ENCODE assay signal across 8 cellular contexts in genomic region chr9:123929870-123930831, GRCh38. TPM values are rescaled to one million over a fixed set of nuclear protein-coding genes. Genes with fewer than 3 reads are reported as not detected.
DNase-seq lines count a peak whose midpoint lies in the region.

DENND1A (minus strand) TSS chr9:123930126; CDS start chr9:123929905, 221 bp downstream.

- DNase-seq in EH (ENCODE audit: low read depth) (peak; percentile 92), H4 (ENCODE audit: low spot score) (peak; percentile 67), LoVo (ENCODE audit: low spot score) (peak; percentile 89), SJCRH30 (peak; percentile 97), foreskin melanocyte (peak; percentile 55), neuronal stem cell (ENCODE audit: low spot score) (peak; percentile 92)
- peak; percentile 78 for DNase-seq in activated gamma-delta T cell treated with anti-CD3 and anti-CD28 coated beads, Interleukin-2, amount 50 U/mL, for 16 hours (ENCODE audit: low read depth)

- peak within 1 kb of the TSS; percentile 68 for H3K4me2 ChIP-seq in neuronal stem cell (ENCODE audit: insufficient read depth, low read length, poor library complexity, severe bottlenecking)

- H3K27me3 ChIP-seq in SJCRH30 (no peaks in the 10 kb centered on the region), neuronal stem cell (ENCODE audit: control insufficient read depth in 3 of 3, insufficient read depth in 3 of 3, low read depth in 1 of 3, low read length in 3 of 3) (peaks cover 0 to 33% (median 0%) of the 10 kb centered on the region in 3 experiments), subcutaneous abdominal adipose tissue (ENCODE audit: control insufficient read depth in 5 of 5, insufficient read depth in 4 of 5, low read length in 5 of 5) (no peaks in the 10 kb centered on the region)

- no peak within 1 kb of the TSS for H2BK12ac ChIP-seq in neuronal stem cell (ENCODE audit: low read length)

- no peak within 1 kb of the TSS for H4K91ac ChIP-seq in neuronal stem cell (ENCODE audit: low read depth, low read length, poor library complexity)

- H3K4me3 ChIP-seq in SJCRH30: peak within 1 kb of the TSS; percentile 75
- peak within 1 kb of the TSS; percentile 65 to 89 for H3K4me3 ChIP-seq in neuronal stem cell (ENCODE audit: low read length in 2 of 2)
- H3K4me3 ChIP-seq in subcutaneous abdominal adipose tissue (ENCODE audit: low read depth in 1 of 5, low read length in 5 of 5): peak within 1 kb of the TSS; percentile 60 to 78 (median 73)

- H3K36me3 ChIP-seq in SJCRH30: no peaks in the 10 kb centered on the region
- H3K36me3 ChIP-seq in neuronal stem cell (replicated peaks in 1 of 2; ENCODE audit: control insufficient read depth in 2 of 2, insufficient read depth in 2 of 2, low read length in 2 of 2): no peaks in the 10 kb centered on the region
- H3K36me3 ChIP-seq in subcutaneous abdominal adipose tissue (ENCODE audit: control insufficient read depth in 5 of 5, insufficient read depth in 5 of 5, low read length in 5 of 5): no peaks in the 10 kb centered on the region

- H3K9me3 ChIP-seq in SJCRH30 (replicated peaks) (no peaks in the 10 kb centered on the region), neuronal stem cell (replicated peaks in 1 of 2; ENCODE audit: control insufficient read depth in 2 of 2, insufficient read depth in 1 of 2, low read depth in 1 of 2, low read length in 2 of 2) (no peaks in the 10 kb centered on the region), subcutaneous abdominal adipose tissue (ENCODE audit: control insufficient read depth in 5 of 5, low read length in 5 of 5) (no peaks in the 10 kb centered on the region)

- H3K18ac ChIP-seq in neuronal stem cell (ENCODE audit: low read length): peak within 1 kb of the TSS; percentile 91

- H3K4me1 ChIP-seq in SJCRH30 (peaks cover 18% of the 10 kb centered on the region), neuronal stem cell (ENCODE audit: control insufficient read depth in 2 of 2, insufficient read depth in 1 of 2, low read depth in 1 of 2, low read length in 2 of 2) (peaks cover 13 to 14% of the 10 kb centered on the region in 2 donors), subcutaneous abdominal adipose tissue (ENCODE audit: control insufficient read depth in 5 of 5, insufficient read depth in 5 of 5, low read length in 5 of 5) (peaks cover 0 to 37% (median 29%) of the 10 kb centered on the region in 5 donors)

- peak within 1 kb of the TSS; percentile 40 for H2BK5ac ChIP-seq in neuronal stem cell (ENCODE audit: low read length)

- H2BK15ac ChIP-seq in neuronal stem cell (ENCODE audit: low read length): peak within 1 kb of the TSS; percentile 90

- peak within 1 kb of the TSS; percentile 89 for H2AFZ ChIP-seq in neuronal stem cell (ENCODE audit: low read length)

- no peak within 1 kb of the TSS for H2BK120ac ChIP-seq in neuronal stem cell (ENCODE audit: low read depth, low read length)

- no peak within 1 kb of the TSS for H4K8ac ChIP-seq in neuronal stem cell (ENCODE audit: low read depth, low read length)

- peaks cover 4% of the 10 kb centered on the region for H3K79me1 ChIP-seq in neuronal stem cell (ENCODE audit: low read depth, low read length)

- no CpG with 5 or more reads among the region's 83 CpGs for WGBS in neuronal stem cell (ENCODE audit: extremely low coverage in 2 of 2, insufficient read length in 2 of 2, insufficient replicate concordance in 1 of 2), 2 donors

- H3K14ac ChIP-seq in neuronal stem cell (ENCODE audit: low read length): no peak within 1 kb of the TSS

- H3K4ac ChIP-seq in neuronal stem cell (ENCODE audit: low read length): no peak within 1 kb of the TSS

- no peak within 1 kb of the TSS for H2AK5ac ChIP-seq in neuronal stem cell (ENCODE audit: low read depth, low read length)

- H3K9ac ChIP-seq in neuronal stem cell (ENCODE audit: low read depth, low read length, poor library complexity) (peak within 1 kb of the TSS; percentile 61), subcutaneous abdominal adipose tissue (ENCODE audit: low read length in 5 of 5) (peak within 1 kb of the TSS in 4 of 5 donors; percentile 56 to 80 (median 74))

- peak within 1 kb of the TSS; percentile 45 for H3K23ac ChIP-seq in neuronal stem cell (ENCODE audit: low read depth, low read length, poor library complexity)

- H3K27ac ChIP-seq in SJCRH30: peak within 1 kb of the TSS; percentile 46
- peak within 1 kb of the TSS; percentile 66 for H3K27ac ChIP-seq in neuronal stem cell (replicated peaks; ENCODE audit: low read length)
- peak within 1 kb of the TSS; percentile 55 for H3K27ac ChIP-seq in subcutaneous abdominal adipose tissue (ENCODE audit: low read depth, low read length)

RNA-seq across cellular contexts. Expression of gene DENND1A, which starts in this region (rescaled TPM):
- total RNA-seq in H4 (2014; rRNA removed; shearing (Covaris generic)): 7.8 and 9.5 TPM in 2 replicates
- 39.6 and 41.3 TPM in 2 replicates for total RNA-seq in SJCRH30 (2014; rRNA removed; shearing (Covaris generic))
- 29.0 TPM for polyA plus RNA-seq in neuronal stem cell (2013, experiment 1 of 2)
- 28.6 TPM for polyA plus RNA-seq in neuronal stem cell (2013, experiment 2 of 2)

Comparison
In these comparisons a context has a peak if more than half of its experiments do, and no peak if none do; other contexts are left out.
1. Peak in every context shown above with its lines: DNase-seq, H3K4me3 ChIP-seq and H3K27ac ChIP-seq.